Comparison of ENCODE assay signal across 25 cellular contexts in the genomic region with DNA sequence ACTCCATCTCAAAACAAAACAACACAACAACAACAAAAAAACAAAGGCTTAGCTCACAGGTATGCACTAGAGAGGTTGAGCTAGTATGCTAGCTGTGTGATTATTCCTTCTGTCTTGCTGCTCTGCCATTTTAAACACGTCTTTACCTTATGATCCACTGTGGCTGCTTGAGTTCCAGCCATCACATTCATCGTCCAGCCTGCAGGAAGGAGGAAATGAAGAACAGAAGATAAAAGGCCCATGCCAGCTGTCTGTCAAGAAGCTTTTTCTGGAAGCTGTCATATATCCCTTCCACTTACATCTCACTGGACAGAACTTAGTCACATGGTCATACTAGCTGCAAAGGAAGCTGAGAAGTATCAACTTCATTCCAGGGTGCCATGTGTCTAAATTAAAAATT. TPM values are rescaled to one million over a fixed set of nuclear protein-coding genes. Genes with fewer than 3 reads are reported as not detected.
"Had no signal": no experiment of that assay in that cellular context is flagged by ENCODE, and none has a peak within 500 bp of the region (broad histone marks: within the 10 kb centered on the region; RNA-seq: fewer than 3 reads in every experiment).

No MANE protein-coding gene starts in this region.

- H3K27me3 Mint-ChIP-seq: IgD-negative memory B cell had no signal

- FAIRE-seq: HTR-8/SVneo had no signal

- H3K36me3 Mint-ChIP-seq: IgD-negative memory B cell had no signal

- H3K27me3 ChIP-seq: MG63, SJSA1 had no signal

- H3K4me3 ChIP-seq: MG63, SJSA1, SK-N-MC had no signal

- ATAC-seq: Panc1, PC-3 had no signal

- H3K27ac ChIP-seq: HL-60, SJSA1, SK-N-MC had no signal

- DNase-seq: Karpas-422, KG1, MG63, NCI-H1092, NCI-H1105 treated with DMSO at 0.1 percent for 48 hours, NCI-H1417 treated with DMSO at 0.1 percent for 48 hours, NCI-H187, NCI-H2029, NCI-H2107, NCI-H226, NCI-H446, NCI-H510A, NCI-H524 treated with DMSO at 0.1 percent for 48 hours, NCI-H69, NCI-H774, PC-3, Right ventricle myocardium superior, SIG-M5 had no signal

- H3K36me3 ChIP-seq: MG63 had no signal

- H3K9me3 ChIP-seq: MG63, SJSA1 had no signal

RNA-seq across cellular contexts. Expression of a gene that starts 27.2 kb away (rescaled TPM):
- total RNA-seq: Right ventricle myocardium superior; SJSA1; T-helper 1 cell treated with Interleukin-12 subunit alpha and Interleukin-12 subunit beta and Interleukin-4 antibody, amounts not matched to agents 30 ng/mL and 1 ng/mL, for 36 hours had no signal
- polyA plus RNA-seq: IgD-negative memory B cell had no signal
